ENCODE assay signal across 1 cellular context in genomic region chr1:202551683-202552082, GRCh38.
A peak's percentile ranks its signal among the peaks of the same experiment; 100 is the strongest.
TF ChIP-seq lines count a peak whose summit lies in the region.

No MANE protein-coding gene starts in this region.

TF ChIP-seq in K562, 482 proteins besides CTCF, POLR2A, EP300 and RAD21 (continued from another document and continues in another):
- TF ChIP-seq, protein P1, sequence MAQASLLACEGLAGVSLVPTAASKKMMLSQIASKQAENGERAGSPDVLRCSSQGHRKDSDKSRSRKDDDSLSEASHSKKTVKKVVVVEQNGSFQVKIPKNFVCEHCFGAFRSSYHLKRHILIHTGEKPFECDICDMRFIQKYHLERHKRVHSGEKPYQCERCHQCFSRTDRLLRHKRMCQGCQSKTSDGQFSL (CRISPR knock-in tag; IDR thresholded peaks at IDR 0.05): no peak
- TF ChIP-seq, protein P1 (tag; IDR thresholded peaks at IDR 0.05): no peak
- TF ChIP-seq, protein P2, sequence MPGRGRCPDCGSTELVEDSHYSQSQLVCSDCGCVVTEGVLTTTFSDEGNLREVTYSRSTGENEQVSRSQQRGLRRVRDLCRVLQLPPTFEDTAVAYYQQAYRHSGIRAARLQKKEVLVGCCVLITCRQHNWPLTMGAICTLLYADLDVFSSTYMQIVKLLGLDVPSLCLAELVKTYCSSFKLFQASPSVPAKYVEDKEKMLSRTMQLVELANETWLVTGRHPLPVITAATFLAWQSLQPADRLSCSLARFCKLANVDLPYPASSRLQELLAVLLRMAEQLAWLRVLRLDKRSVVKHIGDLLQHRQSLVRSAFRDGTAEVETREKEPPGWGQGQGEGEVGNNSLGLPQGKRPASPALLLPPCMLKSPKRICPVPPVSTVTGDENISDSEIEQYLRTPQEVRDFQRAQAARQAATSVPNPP (IDR thresholded peaks at IDR 0.05; ENCODE audit: borderline replicate concordance, insufficient read depth, insufficient read length): no peak
- no peak for TF ChIP-seq CXXC5 (CRISPR knock-in tag; IDR thresholded peaks at IDR 0.05)
- TF ChIP-seq, protein P3, sequence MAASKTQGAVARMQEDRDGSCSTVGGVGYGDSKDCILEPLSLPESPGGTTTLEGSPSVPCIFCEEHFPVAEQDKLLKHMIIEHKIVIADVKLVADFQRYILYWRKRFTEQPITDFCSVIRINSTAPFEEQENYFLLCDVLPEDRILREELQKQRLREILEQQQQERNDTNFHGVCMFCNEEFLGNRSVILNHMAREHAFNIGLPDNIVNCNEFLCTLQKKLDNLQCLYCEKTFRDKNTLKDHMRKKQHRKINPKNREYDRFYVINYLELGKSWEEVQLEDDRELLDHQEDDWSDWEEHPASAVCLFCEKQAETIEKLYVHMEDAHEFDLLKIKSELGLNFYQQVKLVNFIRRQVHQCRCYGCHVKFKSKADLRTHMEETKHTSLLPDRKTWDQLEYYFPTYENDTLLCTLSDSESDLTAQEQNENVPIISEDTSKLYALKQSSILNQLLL (CRISPR knock-in tag; IDR thresholded peaks at IDR 0.05; ENCODE audit: borderline replicate concordance): no peak
- no peak for TF ChIP-seq ZNF644 (tag; IDR thresholded peaks at IDR 0.05; ENCODE audit: low read depth)
- TF ChIP-seq HMG20A (CRISPR knock-in tag; conservative IDR thresholded peaks at IDR 0.05): no peak
- TF ChIP-seq NR3C1 (CRISPR knock-in tag; IDR thresholded peaks at IDR 0.05): no peak
- TF ChIP-seq FOXP4 (CRISPR knock-in tag; IDR thresholded peaks at IDR 0.05; ENCODE audit: borderline replicate concordance): no peak
- TF ChIP-seq CBFA2T3 (IDR thresholded peaks at IDR 0.05): peak; percentile 52
- TF ChIP-seq POLR2AphosphoS2 (IDR thresholded peaks at IDR 0.05; ENCODE audit: low read length): no peak
- no peak for TF ChIP-seq PTRF (tag; IDR thresholded peaks at IDR 0.05)
- TF ChIP-seq ZNF24 (IDR thresholded peaks at IDR 0.05): no peak
- no peak for TF ChIP-seq ZNF609 (CRISPR knock-in tag; IDR thresholded peaks at IDR 0.05; ENCODE audit: borderline replicate concordance)
- TF ChIP-seq NFRKB (IDR thresholded peaks at IDR 0.05; ENCODE audit: low read depth): no peak
- TF ChIP-seq CBFA2T2 (conservative IDR thresholded peaks at IDR 0.05): peak; percentile 37; the same call in 1 of the 2 replicates
- TF ChIP-seq, protein P4, sequence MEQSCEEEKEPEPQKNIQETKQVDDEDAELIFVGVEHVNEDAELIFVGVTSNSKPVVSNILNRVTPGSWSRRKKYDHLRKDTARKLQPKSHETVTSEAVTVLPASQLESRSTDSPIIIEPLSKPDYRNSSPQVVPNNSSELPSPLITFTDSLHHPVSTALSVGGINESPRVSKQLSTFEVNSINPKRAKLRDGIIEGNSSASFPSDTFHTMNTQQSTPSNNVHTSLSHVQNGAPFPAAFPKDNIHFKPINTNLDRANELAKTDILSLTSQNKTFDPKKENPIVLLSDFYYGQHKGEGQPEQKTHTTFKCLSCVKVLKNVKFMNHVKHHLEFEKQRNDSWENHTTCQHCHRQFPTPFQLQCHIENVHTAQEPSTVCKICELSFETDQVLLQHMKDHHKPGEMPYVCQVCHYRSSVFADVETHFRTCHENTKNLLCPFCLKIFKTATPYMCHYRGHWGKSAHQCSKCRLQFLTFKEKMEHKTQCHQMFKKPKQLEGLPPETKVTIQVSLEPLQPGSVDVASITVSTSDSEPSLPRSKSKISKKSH (CRISPR knock-in tag; IDR thresholded peaks at IDR 0.05): no peak
- TF ChIP-seq HLTF (IDR thresholded peaks at IDR 0.05): no peak
- TF ChIP-seq ZNF274 (IDR thresholded peaks at IDR 0.05; ENCODE audit: borderline replicate concordance, low read depth, low read length): no peak
- TF ChIP-seq RNF2 (IDR thresholded peaks at IDR 0.05): no peak
- TF ChIP-seq ZNF507 (tag; conservative IDR thresholded peaks at IDR 0.05): no peak
- peak; percentile 62 for TF ChIP-seq TEAD4 (IDR thresholded peaks at IDR 0.05; ENCODE audit: low read length)
- TF ChIP-seq TEAD4 (CRISPR knock-in tag; IDR thresholded peaks at IDR 0.05; ENCODE audit: borderline replicate concordance): no peak
- TF ChIP-seq KDM2B (CRISPR knock-in tag; IDR thresholded peaks at IDR 0.05): no peak
- no peak for TF ChIP-seq NR2C1 (IDR thresholded peaks at IDR 0.05)
- no peak for TF ChIP-seq NR2C1 (tag; IDR thresholded peaks at IDR 0.05)
- TF ChIP-seq NR0B1 (IDR thresholded peaks at IDR 0.05; ENCODE audit: partially characterized antibody): no peak
- TF ChIP-seq GTF2F1 (IDR thresholded peaks at IDR 0.05; ENCODE audit: low read depth, low read length): no peak
- no peak for TF ChIP-seq ZNF407 (IDR thresholded peaks at IDR 0.05; ENCODE audit: low read depth)
- no peak for TF ChIP-seq RFX1 (IDR thresholded peaks at IDR 0.05)
- no peak for TF ChIP-seq ELF4 (CRISPR knock-in tag; IDR thresholded peaks at IDR 0.05)
- TF ChIP-seq, protein P5, sequence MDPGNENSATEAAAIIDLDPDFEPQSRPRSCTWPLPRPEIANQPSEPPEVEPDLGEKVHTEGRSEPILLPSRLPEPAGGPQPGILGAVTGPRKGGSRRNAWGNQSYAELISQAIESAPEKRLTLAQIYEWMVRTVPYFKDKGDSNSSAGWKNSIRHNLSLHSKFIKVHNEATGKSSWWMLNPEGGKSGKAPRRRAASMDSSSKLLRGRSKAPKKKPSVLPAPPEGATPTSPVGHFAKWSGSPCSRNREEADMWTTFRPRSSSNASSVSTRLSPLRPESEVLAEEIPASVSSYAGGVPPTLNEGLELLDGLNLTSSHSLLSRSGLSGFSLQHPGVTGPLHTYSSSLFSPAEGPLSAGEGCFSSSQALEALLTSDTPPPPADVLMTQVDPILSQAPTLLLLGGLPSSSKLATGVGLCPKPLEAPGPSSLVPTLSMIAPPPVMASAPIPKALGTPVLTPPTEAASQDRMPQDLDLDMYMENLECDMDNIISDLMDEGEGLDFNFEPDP (CRISPR knock-in tag; IDR thresholded peaks at IDR 0.05): no peak
- TF ChIP-seq GABPB2 (CRISPR knock-in tag; conservative IDR thresholded peaks at IDR 0.05): no peak
- TF ChIP-seq RBM22 (IDR thresholded peaks at IDR 0.05; ENCODE audit: low read depth, low read length, poor library complexity, severe bottlenecking): no peak
- TF ChIP-seq RHOXF2B (CRISPR knock-in tag; conservative IDR thresholded peaks at IDR 0.05): no peak
- TF ChIP-seq ZNF146 (CRISPR knock-in tag; IDR thresholded peaks at IDR 0.05; ENCODE audit: unreplicated experiment): no peak
- no peak for TF ChIP-seq HDAC2 (IDR thresholded peaks at IDR 0.05)
